2 cellular contexts compared by ENCODE assay signal in genomic region chr1:54129858-54130257, GRCh38.
TF ChIP-seq lines count a peak whose summit lies in the region.

No MANE protein-coding gene starts in this region.

TF ChIP-seq in HepG2, 621 proteins besides CTCF, POLR2A, EP300 and RAD21:
- TF ChIP-seq ISL2 (CRISPR knock-in tag; IDR thresholded peaks at IDR 0.05) (no peak), FOXO1 (CRISPR knock-in tag; IDR thresholded peaks at IDR 0.05) (no peak), ZNF382 (CRISPR knock-in tag; IDR thresholded peaks at IDR 0.05; ENCODE audit: borderline replicate concordance) (no peak), PHF20 (CRISPR knock-in tag; IDR thresholded peaks at IDR 0.05) (no peak), HCFC1 (IDR thresholded peaks at IDR 0.05; ENCODE audit: low read depth, low read length) (no peak), UBTF (CRISPR knock-in tag; IDR thresholded peaks at IDR 0.05) (no peak), ZNF629 (CRISPR knock-in tag; conservative IDR thresholded peaks at IDR 0.05) (peak; percentile 86), RARA (CRISPR knock-in tag; IDR thresholded peaks at IDR 0.05) (no peak), ZXDC (CRISPR knock-in tag; IDR thresholded peaks at IDR 0.05) (no peak), BHLHE40 (IDR thresholded peaks at IDR 0.05; ENCODE audit: low read length) (no peak), TGIF2 (CRISPR knock-in tag; IDR thresholded peaks at IDR 0.05) (no peak), CHD4 (IDR thresholded peaks at IDR 0.05; ENCODE audit: borderline replicate concordance, low read length) (0 out of 2 replicates have a peak, but pooled peaks have one; percentile 27), ZNF605 (CRISPR knock-in tag; IDR thresholded peaks at IDR 0.05) (no peak), ZNF10 (CRISPR knock-in tag; IDR thresholded peaks at IDR 0.05; ENCODE audit: borderline replicate concordance, low read depth) (no peak)
- TF ChIP-seq, protein P1, sequence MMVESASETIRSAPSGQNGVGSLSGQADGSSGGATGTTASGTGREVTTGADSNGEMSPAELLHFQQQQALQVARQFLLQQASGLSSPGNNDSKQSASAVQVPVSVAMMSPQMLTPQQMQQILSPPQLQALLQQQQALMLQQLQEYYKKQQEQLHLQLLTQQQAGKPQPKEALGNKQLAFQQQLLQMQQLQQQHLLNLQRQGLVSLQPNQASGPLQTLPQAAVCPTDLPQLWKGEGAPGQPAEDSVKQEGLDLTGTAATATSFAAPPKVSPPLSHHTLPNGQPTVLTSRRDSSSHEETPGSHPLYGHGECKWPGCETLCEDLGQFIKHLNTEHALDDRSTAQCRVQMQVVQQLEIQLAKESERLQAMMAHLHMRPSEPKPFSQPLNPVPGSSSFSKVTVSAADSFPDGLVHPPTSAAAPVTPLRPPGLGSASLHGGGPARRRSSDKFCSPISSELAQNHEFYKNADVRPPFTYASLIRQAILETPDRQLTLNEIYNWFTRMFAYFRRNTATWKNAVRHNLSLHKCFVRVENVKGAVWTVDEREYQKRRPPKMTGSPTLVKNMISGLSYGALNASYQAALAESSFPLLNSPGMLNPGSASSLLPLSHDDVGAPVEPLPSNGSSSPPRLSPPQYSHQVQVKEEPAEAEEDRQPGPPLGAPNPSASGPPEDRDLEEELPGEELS (CRISPR knock-in tag; IDR thresholded peaks at IDR 0.05) = no peak

TF ChIP-seq in H1, 55 proteins besides CTCF, POLR2A, EP300 and RAD21:
- no peak for TF ChIP-seq CEBPB (IDR thresholded peaks at IDR 0.05; ENCODE audit: low read depth, low read length)
- TF ChIP-seq RXRA (IDR thresholded peaks at IDR 0.05; ENCODE audit: insufficient read depth, low read depth, low read length) = no peak
- no peak for TF ChIP-seq ATF2 (IDR thresholded peaks at IDR 0.05; ENCODE audit: low read length)
- peak; percentile 58; the same call in 1 of the 2 replicates for TF ChIP-seq KDM1A (IDR thresholded peaks at IDR 0.05; ENCODE audit: borderline replicate concordance, low read length)
- no peak for TF ChIP-seq GABPA (IDR thresholded peaks at IDR 0.05; ENCODE audit: borderline replicate concordance, insufficient read depth, low read length)
- no peak for TF ChIP-seq ASH2L (IDR thresholded peaks at IDR 0.05; ENCODE audit: low read length)
- no peak for TF ChIP-seq ATF3 (IDR thresholded peaks at IDR 0.05; ENCODE audit: insufficient read depth, low read depth, low read length)
- TF ChIP-seq, protein P2, sequence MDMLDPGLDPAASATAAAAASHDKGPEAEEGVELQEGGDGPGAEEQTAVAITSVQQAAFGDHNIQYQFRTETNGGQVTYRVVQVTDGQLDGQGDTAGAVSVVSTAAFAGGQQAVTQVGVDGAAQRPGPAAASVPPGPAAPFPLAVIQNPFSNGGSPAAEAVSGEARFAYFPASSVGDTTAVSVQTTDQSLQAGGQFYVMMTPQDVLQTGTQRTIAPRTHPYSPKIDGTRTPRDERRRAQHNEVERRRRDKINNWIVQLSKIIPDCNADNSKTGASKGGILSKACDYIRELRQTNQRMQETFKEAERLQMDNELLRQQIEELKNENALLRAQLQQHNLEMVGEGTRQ (IDR thresholded peaks at IDR 0.05; ENCODE audit: low read length) = no peak
